Comparison of ENCODE assay signal across 8 cellular contexts in genomic region chr12:54053625-54054441, GRCh38. TPM values are rescaled to one million over a fixed set of nuclear protein-coding genes. Genes with fewer than 3 reads are reported as not detected.
DNase-seq lines count a peak whose midpoint lies in the region; ATAC-seq and TF ChIP-seq lines count a peak whose summit lies in the region.

Gene HOXC4, plus strand, starts transcription at chr12:54053835. Its CDS starts 88 bp downstream, at chr12:54053923.

- ATAC-seq in CD4-positive, CD25-positive, alpha-beta regulatory T cell (ENCODE audit: low read depth in 2 of 2): no peak
- ATAC-seq in GM19397 (IDR thresholded peaks at IDR 0.05; ENCODE audit: unreplicated experiment): peak; percentile 22
- no peak for ATAC-seq in GM19452 (IDR thresholded peaks at IDR 0.05; ENCODE audit: unreplicated experiment)

- no peak within 1 kb of the TSS for H3K27ac ChIP-seq in CD4-positive, CD25-positive, alpha-beta regulatory T cell (ENCODE audit: insufficient read depth, low read length, poor library complexity, severe bottlenecking)
- H3K27ac ChIP-seq in coronary artery: peak within 1 kb of the TSS; percentile 13 to 59

- TF ChIP-seq CTCF in coronary artery (IDR thresholded peaks at IDR 0.05): no peak

- H3K27ac Mint-ChIP-seq in CD4-positive, CD25-positive, alpha-beta regulatory T cell: peak within 1 kb of the TSS in 1 of 3 donors; percentile 63

- H3K36me3 Mint-ChIP-seq in CD4-positive, CD25-positive, alpha-beta regulatory T cell: no peaks in the 10 kb centered on the region

- peak within 1 kb of the TSS; percentile 53 for H3K4me3 ChIP-seq in CD4-positive, CD25-positive, alpha-beta regulatory T cell (ENCODE audit: low read depth, low read length)
- H3K4me3 ChIP-seq in coronary artery: peak within 1 kb of the TSS; percentile 83

- no peaks in the 10 kb centered on the region for H3K36me3 ChIP-seq in CD4-positive, CD25-positive, alpha-beta regulatory T cell (ENCODE audit: control insufficient read depth, insufficient read depth, low read length)

- H3K4me3 Mint-ChIP-seq in CD4-positive, CD25-positive, alpha-beta regulatory T cell: peak within 1 kb of the TSS; percentile 68 to 84 (median 82)

- peaks cover 53% of the 10 kb centered on the region for H3K27me3 ChIP-seq in CD4-positive, CD25-positive, alpha-beta regulatory T cell (ENCODE audit: control insufficient read depth, insufficient read depth, low read length)

- no peaks in the 10 kb centered on the region for H3K9me3 ChIP-seq in CD4-positive, CD25-positive, alpha-beta regulatory T cell (ENCODE audit: control insufficient read depth in 2 of 2, low read length in 2 of 2)

- H3K4me1 Mint-ChIP-seq in CD4-positive, CD25-positive, alpha-beta regulatory T cell: peaks cover 5 to 45% (median 14%) of the 10 kb centered on the region in 4 donors

- H3K9me3 Mint-ChIP-seq in CD4-positive, CD25-positive, alpha-beta regulatory T cell: peaks cover 0 to 8% (median 0%) of the 10 kb centered on the region in 7 donors

- H3K4me1 ChIP-seq in CD4-positive, CD25-positive, alpha-beta regulatory T cell (ENCODE audit: control insufficient read depth, insufficient read depth, low read length, poor library complexity, severe bottlenecking): peaks cover 31% of the 10 kb centered on the region

- DNase-seq in CD4-positive, CD25-positive, alpha-beta regulatory T cell: no peak
- DNase-seq in LHCN-M2 (ENCODE audit: low read depth): peak; percentile 74
- no peak for DNase-seq in coronary artery (ENCODE audit: low spot score)
- peak; percentile 31 for DNase-seq in mucosa of gallbladder (ENCODE audit: low spot score)
- DNase-seq in HUDEP-2 (lab: John Stamatoyannopoulos, UW; ENCODE audit: unreplicated experiment in 76 of 76): no peak
- no peak for DNase-seq in stimulated activated CD4-positive, alpha-beta T cell treated with anti-CD3 and anti-CD28 coated beads, Interleukin-12 subunit alpha, Interleukin-12 subunit beta, amount 100 ng/mL, for 4 hours

- H3K27me3 Mint-ChIP-seq in CD4-positive, CD25-positive, alpha-beta regulatory T cell: peaks cover 93% of the 10 kb centered on the region

RNA-seq across cellular contexts. Expression of gene HOXC4, which starts in this region (rescaled TPM):
- 0.32 TPM for total RNA-seq in CD4-positive, CD25-positive, alpha-beta regulatory T cell
- under 1 TPM in 1 of 4 donors, not detected in 3; 0.09 TPM for polyA plus RNA-seq in CD4-positive, CD25-positive, alpha-beta regulatory T cell
- 2.9 and 4.2 TPM in 2 replicates for total RNA-seq in LHCN-M2 (2014; rRNA removed)
- polyA plus RNA-seq in LHCN-M2 (2012): 8.8 TPM
- 0.89 TPM for total RNA-seq in mucosa of gallbladder

Comparison
In these comparisons a context has a peak if more than half of its experiments do, and no peak if none do; other contexts are left out.
1. Peak in DNase-seq in mucosa of gallbladder; RNA of the gene not detected or under 1 TPM.